ENCODE assay signal across 12 cellular contexts in the genomic region with DNA sequence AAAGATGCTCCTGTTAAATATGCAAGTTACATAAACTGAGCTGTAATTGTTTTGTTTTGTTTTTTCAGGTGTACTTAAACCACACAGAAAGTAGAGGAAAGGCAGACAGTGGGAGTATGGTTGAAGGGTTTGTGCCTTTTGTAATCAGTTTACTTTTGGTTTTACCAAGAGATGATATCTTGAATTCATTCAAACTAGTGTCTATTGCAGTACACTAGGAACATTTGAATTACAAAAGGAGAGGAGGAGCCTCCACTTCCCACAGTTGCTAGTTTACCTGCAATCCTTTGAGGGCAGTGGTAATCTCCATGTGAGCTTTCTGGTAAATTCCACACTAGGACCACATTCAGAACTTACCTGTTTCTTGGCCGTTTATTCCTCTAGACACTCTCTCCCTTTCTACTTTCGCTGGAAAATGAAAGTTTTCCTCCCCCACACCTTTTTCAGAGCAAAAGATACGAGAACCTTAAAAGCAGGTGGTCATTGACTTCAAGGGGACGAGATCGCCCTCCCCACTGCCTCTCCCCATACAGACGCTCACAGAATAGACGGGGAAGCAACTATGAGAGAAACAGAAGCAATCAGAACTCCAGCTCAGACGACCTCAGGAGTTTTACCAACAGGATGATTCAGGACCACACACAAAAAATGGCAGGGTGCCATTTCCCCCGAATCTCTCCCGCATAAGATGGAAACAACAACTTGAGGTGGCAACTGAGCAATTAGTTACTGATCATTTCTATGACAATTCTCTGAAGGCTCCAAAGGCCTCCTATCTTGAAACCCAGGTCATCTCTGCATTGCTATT. TPM values are rescaled to one million over a fixed set of nuclear protein-coding genes. Genes with fewer than 3 reads are reported as not detected.
DNase-seq lines count a peak whose midpoint lies in the region; TF ChIP-seq lines count a peak whose summit lies in the region.
"Had no signal": no experiment of that assay in that cellular context is flagged by ENCODE, and none has a peak within 500 bp of the region (broad histone marks: within the 10 kb centered on the region; RNA-seq: fewer than 3 reads in every experiment).

No MANE protein-coding gene starts in this region.

- peaks cover 92% of the 10 kb centered on the region for H3K36me3 Mint-ChIP-seq in dendritic cell treated with granulocyte-macrophage colony-stimulating factor and Interleukin-4, amounts not matched to agents 40 ng/mL and 50 ng/mL, for 4 days (ENCODE audit: low read depth)
- peaks cover 0 to 3% (median 0%) of the 10 kb centered on the region in 3 donors for H3K36me3 Mint-ChIP-seq in CD8-positive, alpha-beta memory T cell
- H3K36me3 Mint-ChIP-seq: activated naive CD4-positive, alpha-beta T cell treated with anti-CD3 and anti-CD28 coated beads, Interleukin-2, amount 50 U/mL, for 24 hours had no signal

- H3K4me3 ChIP-seq in GM06990 (replicated peaks; ENCODE audit: low read depth, low read length) (peak overlapping the region; percentile 93), neutrophil (ENCODE audit: low read depth in 1 of 2, low read length in 1 of 2) (peak overlapping the region; percentile 97 to 99)
- H3K4me3 ChIP-seq in CD8-positive, alpha-beta memory T cell (ENCODE audit: low read length): no peak overlapping the region

- TF ChIP-seq CTCF in GM06990 (IDR thresholded peaks at IDR 0.05; ENCODE audit: insufficient read depth, low read length, poor library complexity, severe bottlenecking): no peak
- no peak for TF ChIP-seq CTCF in neutrophil (IDR thresholded peaks at IDR 0.05)

- peaks cover 68 to 71% of the 10 kb centered on the region in 2 experiments for H3K4me1 ChIP-seq in neutrophil (ENCODE audit: control insufficient read depth in 1 of 2, insufficient read depth in 1 of 2, low read depth in 1 of 2, low read length in 1 of 2)
- H3K4me1 ChIP-seq in CD8-positive, alpha-beta memory T cell (ENCODE audit: insufficient read depth, low read length): no peaks in the 10 kb centered on the region

- no peaks in the 10 kb centered on the region for H3K27me3 ChIP-seq in GM06990 (replicated peaks; ENCODE audit: control insufficient read depth, insufficient read depth, low read length)
- H3K27me3 ChIP-seq in neutrophil: no peaks in the 10 kb centered on the region
- H3K27me3 ChIP-seq in CD8-positive, alpha-beta memory T cell (ENCODE audit: insufficient read depth, low read length, poor library complexity, severe bottlenecking): no peaks in the 10 kb centered on the region

- peaks cover 73% of the 10 kb centered on the region for H3K4me1 Mint-ChIP-seq in dendritic cell treated with granulocyte-macrophage colony-stimulating factor and Interleukin-4, amounts not matched to agents 40 ng/mL and 50 ng/mL, for 4 days (ENCODE audit: low read depth)
- peaks cover 12% of the 10 kb centered on the region in 3 donors for H3K4me1 Mint-ChIP-seq in CD8-positive, alpha-beta memory T cell

- no peaks in the 10 kb centered on the region for H3K9me3 Mint-ChIP-seq in dendritic cell treated with granulocyte-macrophage colony-stimulating factor and Interleukin-4, amounts not matched to agents 40 ng/mL and 50 ng/mL, for 4 days
- no peaks in the 10 kb centered on the region for H3K9me3 Mint-ChIP-seq in CD8-positive, alpha-beta memory T cell
- H3K9me3 Mint-ChIP-seq: activated naive CD4-positive, alpha-beta T cell treated with anti-CD3 and anti-CD28 coated beads, Interleukin-2, amount 50 U/mL, for 24 hours had no signal

- H3K27ac Mint-ChIP-seq in dendritic cell treated with granulocyte-macrophage colony-stimulating factor and Interleukin-4, amounts not matched to agents 40 ng/mL and 50 ng/mL, for 4 days: peak overlapping the region; percentile 99
- no peak overlapping the region for H3K27ac Mint-ChIP-seq in CD8-positive, alpha-beta memory T cell
- H3K27ac Mint-ChIP-seq: activated naive CD4-positive, alpha-beta T cell treated with anti-CD3 and anti-CD28 coated beads, Interleukin-2, amount 50 U/mL, for 24 hours had no signal

- intact Hi-C loops in dendritic cell treated with granulocyte-macrophage colony-stimulating factor and Interleukin-4, amounts not matched to agents 40 ng/mL and 50 ng/mL, for 4 days (cut with micrococcal nuclease): loop anchor here (5.0 kb wide), 1 partner anchor 64 kb away; no protein-coding TSS in a partner anchor
- intact Hi-C loops in cardiac septum (cut with DNase I): no loop called here

- H3K36me3 ChIP-seq in GM06990 (ENCODE audit: control insufficient read depth, insufficient read depth, low read length): peaks cover 3% of the 10 kb centered on the region
- peaks cover 21% of the 10 kb centered on the region for H3K36me3 ChIP-seq in neutrophil
- H3K36me3 ChIP-seq in CD8-positive, alpha-beta memory T cell (ENCODE audit: insufficient read depth, low read length): no peaks in the 10 kb centered on the region

- POLR2A ChIA-PET in CD8-positive, alpha-beta memory T cell (lab: Charles Lee): no interaction called here

- H3K27me3 Mint-ChIP-seq in dendritic cell treated with granulocyte-macrophage colony-stimulating factor and Interleukin-4, amounts not matched to agents 40 ng/mL and 50 ng/mL, for 4 days: no peaks in the 10 kb centered on the region
- H3K27me3 Mint-ChIP-seq in CD8-positive, alpha-beta memory T cell: peaks cover 24 to 70% of the 10 kb centered on the region in 2 donors

- CTCF ChIA-PET in CD8-positive, alpha-beta memory T cell (lab: Charles Lee): no interaction called here

- H3K9me3 ChIP-seq in neutrophil: no peaks in the 10 kb centered on the region
- H3K9me3 ChIP-seq in CD8-positive, alpha-beta memory T cell (ENCODE audit: low read length): no peaks in the 10 kb centered on the region

- H3K27ac ChIP-seq in neutrophil: peak overlapping the region; percentile 26
- no peak overlapping the region for H3K27ac ChIP-seq in CD8-positive, alpha-beta memory T cell (ENCODE audit: low read depth, low read length)

- H3K4me3 Mint-ChIP-seq in dendritic cell treated with granulocyte-macrophage colony-stimulating factor and Interleukin-4, amounts not matched to agents 40 ng/mL and 50 ng/mL, for 4 days: peak overlapping the region; percentile 85
- H3K4me3 Mint-ChIP-seq in CD8-positive, alpha-beta memory T cell: no peak overlapping the region
- H3K4me3 Mint-ChIP-seq: activated naive CD4-positive, alpha-beta T cell treated with anti-CD3 and anti-CD28 coated beads, Interleukin-2, amount 50 U/mL, for 24 hours had no signal

- DNase-seq in GM06990 (ENCODE audit: extremely low read depth, insufficient read length) (no peak), M059J (ENCODE audit: low read depth) (peak; percentile 70), NCI-H2227 (lab: John Stamatoyannopoulos, UW; ENCODE audit: unreplicated experiment) (no peak), OCI-M2 (lab: John Stamatoyannopoulos, UW; ENCODE audit: unreplicated experiment) (no peak), cardiac septum (ENCODE audit: low spot score) (no peak)
- no peak for DNase-seq in CD8-positive, alpha-beta memory T cell
- DNase-seq: NCI-H2227 treated with DMSO at 0.1 percent for 48 hours, occipital lobe, T-helper 9 cell had no signal

RNA-seq across cellular contexts. Expression of a gene that starts 3.3 kb away (rescaled TPM):
- total RNA-seq in M059J (2014; rRNA removed; shearing (Covaris generic)): 11.2 and 18.0 TPM in 2 replicates
- total RNA-seq in CD8-positive, alpha-beta memory T cell: 1 to 10 TPM; 1.1 to 1.4 TPM
- polyA plus RNA-seq in CD8-positive, alpha-beta memory T cell: not detected
- total RNA-seq in cardiac septum: 3.3 TPM
